In the genomic region with DNA sequence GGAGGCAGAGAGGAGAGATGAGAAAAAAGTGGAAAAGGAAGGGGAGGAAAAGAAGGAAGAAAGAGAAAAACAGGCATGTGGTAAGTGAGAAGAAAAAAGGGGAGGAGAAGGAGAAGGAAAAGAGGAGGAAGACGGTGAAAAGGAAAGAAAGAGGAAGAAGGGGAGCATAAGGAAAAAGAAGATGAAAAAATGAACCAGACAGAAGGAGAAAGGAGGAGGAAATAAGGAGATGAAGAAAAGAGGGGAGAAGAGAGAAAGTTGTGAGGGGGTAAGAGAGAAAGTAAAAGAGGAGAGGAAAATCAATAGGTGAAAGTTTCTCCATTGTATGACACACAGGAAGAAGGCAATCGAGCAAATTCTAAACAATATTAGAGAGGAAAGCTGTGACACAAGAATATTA, we compare ENCODE assay signal across 20 cellular contexts.
DNase-seq lines count a peak whose midpoint lies in the region; ATAC-seq, FAIRE-seq and TF ChIP-seq lines count a peak whose summit lies in the region.
"Had no signal": no experiment of that assay in that cellular context is flagged by ENCODE, and none has a peak within 500 bp of the region (broad histone marks: within the 10 kb centered on the region; RNA-seq: fewer than 3 reads in every experiment).

No MANE protein-coding gene starts in this region.

- H3K36me3 ChIP-seq in HEK293 (ENCODE audit: control insufficient read depth in 2 of 2, insufficient read depth in 1 of 2, low read length in 2 of 2) = no peaks in the 10 kb centered on the region
- no peaks in the 10 kb centered on the region for H3K36me3 ChIP-seq in K562 (ENCODE audit: control insufficient read depth, insufficient read depth, low read length)
- H3K36me3 ChIP-seq: BLaER1 treated with 17β-estradiol and CSF1 and Interleukin-3, amounts not matched to agents 10 nM and 100 nM had no signal

- TF ChIP-seq CTCF in HEK293 (tag by site-specific recombination; IDR thresholded peaks at IDR 0.05) (no peak), K562 (IDR thresholded peaks at IDR 0.05 in 2 of 3, conservative IDR thresholded peaks at IDR 0.05 in 1 of 3; ENCODE audit: insufficient read depth in 2 of 3, low read depth in 1 of 3, low read length in 3 of 3) (no peak)

- POLR2A ChIA-PET in HEK293 (lab: Yijun Ruan, JAX) = no interaction called here
- POLR2A ChIA-PET in K562 (lab: Yijun Ruan, JAX) = no interaction called here

- TF ChIP-seq EP300 in K562 (IDR thresholded peaks at IDR 0.05; ENCODE audit: low read length) = no peak

- in situ Hi-C loops in K562 (cut with MboI) = no loop called here

- 11% methylated on average over 1 of the region's 2 CpGs for WGBS in K562 (ENCODE audit: insufficient coverage, low coverage, missing lambda C conversion rate)

- no peak for TF ChIP-seq POLR2A in K562 (conservative IDR thresholded peaks at IDR 0.05)

- no TSS peak for BruUV-seq in K562 (replicated peaks; lab: Mats Ljungman, UMichigan)

- no peak overlapping the region for H3K4me3 ChIP-seq in HEK293 (ENCODE audit: low read depth, low read length)
- H3K4me3 ChIP-seq in K562 = no peak overlapping the region
- H3K4me3 ChIP-seq: A549; BLaER1 treated with 17β-estradiol and CSF1 and Interleukin-3, amounts not matched to agents 10 nM and 100 nM had no signal

- H3K9me3 Mint-ChIP-seq in stimulated activated naive B cell treated with anti-CD40 and anti-IgM and Interleukin-4, amounts not matched to agents 10 μg/mL and 1 μg/mL and 100 μg/mL, for 72 hours = peaks cover 0 to 1% of the 10 kb centered on the region in 2 donors
- H3K9me3 Mint-ChIP-seq: CD4-positive, alpha-beta T cell; CD8-positive, alpha-beta T cell had no signal

- intact Hi-C loops in K562 (cut with micrococcal nuclease) = no loop called here

- no peak overlapping the region for H3K4me3 Mint-ChIP-seq in stimulated activated naive B cell treated with anti-CD40 and anti-IgM and Interleukin-4, amounts not matched to agents 10 μg/mL and 1 μg/mL and 100 μg/mL, for 72 hours
- H3K4me3 Mint-ChIP-seq: B cell; CD4-positive, alpha-beta T cell; CD8-positive, alpha-beta T cell had no signal

- ATAC-seq in K562 = no peak
- no peak for ATAC-seq in stimulated activated naive B cell treated with anti-CD40 and anti-IgM and Interleukin-4, amounts not matched to agents 10 μg/mL and 1 μg/mL and 100 μg/mL, for 72 hours (replicated peaks)
- ATAC-seq: A549; CD8-positive, alpha-beta T cell had no signal

- no peaks in the 10 kb centered on the region for H3K4me1 ChIP-seq in HEK293 (ENCODE audit: control insufficient read depth, insufficient read depth, low read length)
- no peaks in the 10 kb centered on the region for H3K4me1 ChIP-seq in K562 (replicated peaks in 1 of 2; ENCODE audit: control insufficient read depth in 2 of 2, insufficient read depth in 2 of 2, low read length in 2 of 2)
- H3K4me1 ChIP-seq: A549; BLaER1 treated with 17β-estradiol and CSF1 and Interleukin-3, amounts not matched to agents 10 nM and 100 nM; Caco-2 had no signal

- H3K9me3 ChIP-seq in HEK293 (ENCODE audit: control insufficient read depth, insufficient read depth, low read depth, low read length) (no peaks in the 10 kb centered on the region), K562 (replicated peaks; ENCODE audit: control insufficient read depth, insufficient read depth, low read depth, low read length) (no peaks in the 10 kb centered on the region)
- H3K9me3 ChIP-seq: A549; BLaER1 treated with 17β-estradiol and CSF1 and Interleukin-3, amounts not matched to agents 10 nM and 100 nM; Caco-2 had no signal

- H3K4me1 Mint-ChIP-seq in stimulated activated naive B cell treated with anti-CD40 and anti-IgM and Interleukin-4, amounts not matched to agents 10 μg/mL and 1 μg/mL and 100 μg/mL, for 72 hours = no peaks in the 10 kb centered on the region
- H3K4me1 Mint-ChIP-seq: B cell had no signal

- FAIRE-seq in K562 (lab: Jason Lieb, UNC) = no peak
- FAIRE-seq: A549, D721Med, G401.6, GM12891 had no signal

- H3K4me2 ChIP-seq in K562 (ENCODE audit: insufficient read depth, low read length) = no peak overlapping the region
- H3K4me2 ChIP-seq: A549; BLaER1 treated with 17β-estradiol and CSF1 and Interleukin-3, amounts not matched to agents 10 nM and 100 nM had no signal

- H3K79me2 ChIP-seq in K562 (ENCODE audit: control insufficient read depth, insufficient read depth, low read length) = no peaks in the 10 kb centered on the region

- no peak overlapping the region for H2AFZ ChIP-seq in K562 (ENCODE audit: low read depth, low read length)

- TF ChIP-seq RAD21 in K562 (CRISPR knock-in tag; conservative IDR thresholded peaks at IDR 0.05 in 1 of 2, IDR thresholded peaks at IDR 0.05 in 1 of 2) = no peak

- no peak overlapping the region for H3K9ac ChIP-seq in K562 (ENCODE audit: insufficient read depth in 1 of 2, low read depth in 2 of 2, low read length in 2 of 2)
- H3K9ac ChIP-seq: BLaER1 treated with 17β-estradiol and CSF1 and Interleukin-3, amounts not matched to agents 10 nM and 100 nM had no signal

- no peaks in the 10 kb centered on the region for H3K36me3 Mint-ChIP-seq in stimulated activated naive B cell treated with anti-CD40 and anti-IgM and Interleukin-4, amounts not matched to agents 10 μg/mL and 1 μg/mL and 100 μg/mL, for 72 hours
- H3K36me3 Mint-ChIP-seq: CD8-positive, alpha-beta T cell had no signal

- CTCF ChIA-PET in HEK293 (lab: Yijun Ruan, JAX) (no interaction called here), K562 (lab: Yijun Ruan, JAX; ENCODE audit: low intra/inter-chr PET ratio) (no interaction called here)

- no peaks in the 10 kb centered on the region for H4K20me1 ChIP-seq in K562 (replicated peaks; ENCODE audit: control insufficient read depth, insufficient read depth, low read length)
- H4K20me1 ChIP-seq: BLaER1 treated with 17β-estradiol and CSF1 and Interleukin-3, amounts not matched to agents 10 nM and 100 nM had no signal

- no peaks in the 10 kb centered on the region for H3K27me3 ChIP-seq in K562 (ENCODE audit: control insufficient read depth in 2 of 2, insufficient read depth in 2 of 2, low read length in 2 of 2)
- H3K27me3 ChIP-seq: BLaER1 treated with 17β-estradiol and CSF1 and Interleukin-3, amounts not matched to agents 10 nM and 100 nM had no signal

- H3K27ac Mint-ChIP-seq in stimulated activated naive B cell treated with anti-CD40 and anti-IgM and Interleukin-4, amounts not matched to agents 10 μg/mL and 1 μg/mL and 100 μg/mL, for 72 hours = peak overlapping the region; percentile 20
- H3K27ac Mint-ChIP-seq: B cell; CD4-positive, alpha-beta T cell; CD8-positive, alpha-beta T cell had no signal

- no peaks in the 10 kb centered on the region for H3K9me1 ChIP-seq in K562 (ENCODE audit: control insufficient read depth, insufficient read depth, low read length)

- H3K27me3 Mint-ChIP-seq in stimulated activated naive B cell treated with anti-CD40 and anti-IgM and Interleukin-4, amounts not matched to agents 10 μg/mL and 1 μg/mL and 100 μg/mL, for 72 hours = no peaks in the 10 kb centered on the region

- no peak for DNase-seq in K562 (ENCODE audit: extremely low read depth in 1 of 4, low spot score in 3 of 4)
- no peak for DNase-seq in stimulated activated naive B cell treated with anti-CD40 and anti-IgM and Interleukin-4, amounts not matched to agents 10 μg/mL and 1 μg/mL and 100 μg/mL, for 72 hours
- DNase-seq in effector CD4-positive, alpha-beta T cell = no peak
- no peak for DNase-seq in NCI-H128 (lab: John Stamatoyannopoulos, UW; ENCODE audit: unreplicated experiment)
- DNase-seq: AML-193; Caco-2; Calu3; CD4-positive, alpha-beta T cell; CD8-positive, alpha-beta T cell; DMS79 treated with DMSO at 0.1 percent for 48 hours; GF-D8 had no signal

- H3K27ac ChIP-seq in HEK293 (ENCODE audit: extremely low read depth, low read depth, low read length) = no peak overlapping the region
- H3K27ac ChIP-seq in K562 (ENCODE audit: extremely low read depth, low read depth, low read length) = no peak overlapping the region
- H3K27ac ChIP-seq: 22Rv1; A549; BLaER1 treated with 17β-estradiol and CSF1 and Interleukin-3, amounts not matched to agents 10 nM and 100 nM; C4-2B had no signal

TF ChIP-seq in HEK293, 187 proteins besides CTCF, POLR2A, EP300 and RAD21:
- TF ChIP-seq SCRT2 (tag by site-specific recombination; IDR thresholded peaks at IDR 0.05) = no peak
- TF ChIP-seq PRDM1 (tag by site-specific recombination; IDR thresholded peaks at IDR 0.05) = peak; percentile 95
- no peak for TF ChIP-seq ZNF133 (tag by site-specific recombination; IDR thresholded peaks at IDR 0.05)
TF ChIP-seq in HEK293: peak in this region for 1.

TF ChIP-seq in K562, 482 proteins besides CTCF, POLR2A, EP300 and RAD21:
- TF ChIP-seq ERF (CRISPR knock-in tag; IDR thresholded peaks at IDR 0.05) (no peak), OTX1 (CRISPR knock-in tag; IDR thresholded peaks at IDR 0.05) (0 out of 2 replicates have a peak, but pooled peaks have one; percentile 29)
- TF ChIP-seq, protein P1, sequence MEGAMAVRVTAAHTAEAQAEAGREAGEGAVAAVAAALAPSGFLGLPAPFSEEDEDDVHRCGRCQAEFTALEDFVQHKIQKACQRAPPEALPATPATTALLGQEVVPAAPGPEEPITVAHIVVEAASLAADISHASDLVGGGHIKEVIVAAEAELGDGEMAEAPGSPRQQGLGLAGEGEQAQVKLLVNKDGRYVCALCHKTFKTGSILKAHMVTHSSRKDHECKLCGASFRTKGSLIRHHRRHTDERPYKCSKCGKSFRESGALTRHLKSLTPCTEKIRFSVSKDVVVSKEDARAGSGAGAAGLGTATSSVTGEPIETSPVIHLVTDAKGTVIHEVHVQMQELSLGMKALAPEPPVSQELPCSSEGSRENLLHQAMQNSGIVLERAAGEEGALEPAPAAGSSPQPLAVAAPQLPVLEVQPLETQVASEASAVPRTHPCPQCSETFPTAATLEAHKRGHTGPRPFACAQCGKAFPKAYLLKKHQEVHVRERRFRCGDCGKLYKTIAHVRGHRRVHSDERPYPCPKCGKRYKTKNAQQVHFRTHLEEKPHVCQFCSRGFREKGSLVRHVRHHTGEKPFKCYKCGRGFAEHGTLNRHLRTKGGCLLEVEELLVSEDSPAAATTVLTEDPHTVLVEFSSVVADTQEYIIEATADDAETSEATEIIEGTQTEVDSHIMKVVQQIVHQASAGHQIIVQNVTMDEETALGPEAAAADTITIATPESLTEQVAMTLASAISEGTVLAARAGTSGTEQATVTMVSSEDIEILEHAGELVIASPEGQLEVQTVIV (CRISPR knock-in tag; IDR thresholded peaks at IDR 0.05; ENCODE audit: borderline replicate concordance) = no peak
- TF ChIP-seq, protein P2, sequence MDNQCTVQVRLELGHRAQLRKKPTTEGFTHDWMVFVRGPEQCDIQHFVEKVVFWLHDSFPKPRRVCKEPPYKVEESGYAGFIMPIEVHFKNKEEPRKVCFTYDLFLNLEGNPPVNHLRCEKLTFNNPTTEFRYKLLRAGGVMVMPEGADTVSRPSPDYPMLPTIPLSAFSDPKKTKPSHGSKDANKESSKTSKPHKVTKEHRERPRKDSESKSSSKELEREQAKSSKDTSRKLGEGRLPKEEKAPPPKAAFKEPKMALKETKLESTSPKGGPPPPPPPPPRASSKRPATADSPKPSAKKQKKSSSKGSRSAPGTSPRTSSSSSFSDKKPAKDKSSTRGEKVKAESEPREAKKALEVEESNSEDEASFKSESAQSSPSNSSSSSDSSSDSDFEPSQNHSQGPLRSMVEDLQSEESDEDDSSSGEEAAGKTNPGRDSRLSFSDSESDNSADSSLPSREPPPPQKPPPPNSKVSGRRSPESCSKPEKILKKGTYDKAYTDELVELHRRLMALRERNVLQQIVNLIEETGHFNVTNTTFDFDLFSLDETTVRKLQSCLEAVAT (IDR thresholded peaks at IDR 0.05) = 0 out of 4 replicates have a peak, but pooled peaks of 1 of the 2 experiments have one; percentile 12
